In the genomic region with DNA sequence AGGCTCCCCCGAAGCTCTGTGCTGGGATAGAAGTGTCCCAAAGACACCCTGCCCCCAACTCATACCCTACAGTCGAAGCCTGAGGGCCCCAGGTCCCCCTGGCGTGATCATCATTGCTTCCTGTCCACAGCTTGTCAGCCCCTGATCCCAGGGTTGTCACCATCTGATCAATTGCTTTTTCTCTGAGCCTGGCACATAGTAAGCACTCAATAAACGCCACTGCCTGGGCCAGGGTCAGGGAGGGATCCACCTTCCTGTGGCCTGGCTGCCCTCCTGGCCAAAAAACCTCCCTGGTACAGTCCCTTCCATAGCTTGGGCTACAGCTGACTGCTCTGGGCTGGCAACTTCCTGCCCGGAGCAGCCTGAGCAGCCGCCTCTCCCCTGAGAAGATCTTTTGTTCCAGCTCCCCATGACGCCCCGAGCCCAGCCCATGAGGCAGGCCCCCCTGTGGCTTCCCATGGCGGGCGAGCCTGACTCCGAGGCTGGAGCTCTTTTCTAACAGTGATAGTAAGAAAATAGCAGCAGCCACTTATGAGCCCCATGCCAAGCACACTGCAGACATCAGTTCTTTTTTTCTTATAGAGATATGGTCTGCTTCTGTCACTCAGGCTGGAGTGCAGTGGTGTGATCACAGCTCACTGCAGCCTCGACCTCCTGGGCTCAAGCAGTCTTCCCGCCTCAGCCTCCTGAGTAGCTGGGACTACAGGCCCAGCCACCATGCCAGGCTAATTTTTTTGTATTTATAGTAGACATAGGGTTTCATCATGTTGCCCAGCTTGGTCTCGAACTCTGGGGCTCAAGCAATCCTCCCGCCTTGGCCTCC, we compare ENCODE assay signal across 8 cellular contexts. TPM values are rescaled to one million over a fixed set of nuclear protein-coding genes. Genes with fewer than 3 reads are reported as not detected.
A peak's percentile ranks its signal among the peaks of the same experiment; 100 is the strongest.
DNase-seq lines count a peak whose midpoint lies in the region; ATAC-seq and TF ChIP-seq lines count a peak whose summit lies in the region.

No MANE protein-coding gene starts in this region.

- no peak overlapping the region for H3K4me2 ChIP-seq in neural cell (ENCODE audit: low read length)

- no peak for ATAC-seq in left colon

- no peak for TF ChIP-seq CTCF in neural cell (IDR thresholded peaks at IDR 0.05; ENCODE audit: poor library complexity, severe bottlenecking)

- TF ChIP-seq EP300 in neural cell (conservative IDR thresholded peaks at IDR 0.05; ENCODE audit: poor library complexity, severe bottlenecking): no peak

- peaks cover 7% of the 10 kb centered on the region for H3K36me3 ChIP-seq in effector memory CD4-positive, alpha-beta T cell (ENCODE audit: control insufficient read depth, insufficient read depth, low read length)
- H3K36me3 ChIP-seq in neural cell (ENCODE audit: insufficient read depth, low read length): no peaks in the 10 kb centered on the region

- no peak overlapping the region for H3K4me3 ChIP-seq in effector memory CD4-positive, alpha-beta T cell (ENCODE audit: insufficient read depth, low read depth, low read length, poor library complexity, severe bottlenecking)
- no peak overlapping the region for H3K4me3 ChIP-seq in neural cell (ENCODE audit: low read length)

- TF ChIP-seq RAD21 in neural cell (conservative IDR thresholded peaks at IDR 0.05): no peak

- peak; percentile 42 for DNase-seq in D341Med (ENCODE audit: low spot score)
- peak; percentile 94 for DNase-seq in NCI-H345 (lab: John Stamatoyannopoulos, UW)
- no peak for DNase-seq in effector memory CD4-positive, alpha-beta T cell
- DNase-seq in NCI-H187 (lab: John Stamatoyannopoulos, UW): no peak
- no peak for DNase-seq in LoVo (ENCODE audit: low spot score)
- DNase-seq in left colon: no peak
- no peak for DNase-seq in NCI-H226

- no peaks in the 10 kb centered on the region for H3K27me3 ChIP-seq in effector memory CD4-positive, alpha-beta T cell (replicated peaks; ENCODE audit: control insufficient read depth, insufficient read depth, low read length, poor library complexity, severe bottlenecking)
- no peaks in the 10 kb centered on the region for H3K27me3 ChIP-seq in neural cell (ENCODE audit: insufficient read depth, low read depth, low read length)

- no peaks in the 10 kb centered on the region for H4K20me1 ChIP-seq in neural cell (ENCODE audit: insufficient read depth)

- no peak overlapping the region for H2AFZ ChIP-seq in neural cell (ENCODE audit: low read depth, low read length)

- peaks cover 68% of the 10 kb centered on the region for H3K4me1 ChIP-seq in effector memory CD4-positive, alpha-beta T cell (ENCODE audit: control insufficient read depth, insufficient read depth, low read length, poor library complexity, severe bottlenecking)

- H3K9me2 ChIP-seq in neural cell (ENCODE audit: insufficient read depth, low read length): no peaks in the 10 kb centered on the region

- no peaks in the 10 kb centered on the region for H3F3A ChIP-seq in neural cell (ENCODE audit: insufficient read depth, low read length, poor library complexity, severe bottlenecking)

- peak overlapping the region; percentile 59 for H3K27ac ChIP-seq in effector memory CD4-positive, alpha-beta T cell (ENCODE audit: insufficient read depth, low read length, poor library complexity, severe bottlenecking)
- peak overlapping the region; percentile 45 for H3K27ac ChIP-seq in neural cell (ENCODE audit: low read length)

- H3K9ac ChIP-seq in neural cell (ENCODE audit: low read length): no peak overlapping the region

- intact Hi-C loops in left colon (cut with DNase I, micrococcal nuclease): no loop called here

- H3K79me2 ChIP-seq in neural cell (replicated peaks; ENCODE audit: insufficient read depth, low read length): no peaks in the 10 kb centered on the region

- no peaks in the 10 kb centered on the region for H3K9me3 ChIP-seq in effector memory CD4-positive, alpha-beta T cell (ENCODE audit: control insufficient read depth, low read length)
- no peaks in the 10 kb centered on the region for H3K9me3 ChIP-seq in neural cell (ENCODE audit: low read length)

TF ChIP-seq in neural cell, 6 proteins besides CTCF, POLR2A, EP300 and RAD21:
- TF ChIP-seq EZH2 (IDR thresholded peaks at IDR 0.05; ENCODE audit: borderline replicate concordance, insufficient read depth, low read length, poor library complexity, severe bottlenecking): no peak
- no peak for TF ChIP-seq TAF1 (IDR thresholded peaks at IDR 0.05; ENCODE audit: low read depth)
- no peak for TF ChIP-seq POLR2AphosphoS5 (IDR thresholded peaks at IDR 0.05)
- TF ChIP-seq, protein P1, sequence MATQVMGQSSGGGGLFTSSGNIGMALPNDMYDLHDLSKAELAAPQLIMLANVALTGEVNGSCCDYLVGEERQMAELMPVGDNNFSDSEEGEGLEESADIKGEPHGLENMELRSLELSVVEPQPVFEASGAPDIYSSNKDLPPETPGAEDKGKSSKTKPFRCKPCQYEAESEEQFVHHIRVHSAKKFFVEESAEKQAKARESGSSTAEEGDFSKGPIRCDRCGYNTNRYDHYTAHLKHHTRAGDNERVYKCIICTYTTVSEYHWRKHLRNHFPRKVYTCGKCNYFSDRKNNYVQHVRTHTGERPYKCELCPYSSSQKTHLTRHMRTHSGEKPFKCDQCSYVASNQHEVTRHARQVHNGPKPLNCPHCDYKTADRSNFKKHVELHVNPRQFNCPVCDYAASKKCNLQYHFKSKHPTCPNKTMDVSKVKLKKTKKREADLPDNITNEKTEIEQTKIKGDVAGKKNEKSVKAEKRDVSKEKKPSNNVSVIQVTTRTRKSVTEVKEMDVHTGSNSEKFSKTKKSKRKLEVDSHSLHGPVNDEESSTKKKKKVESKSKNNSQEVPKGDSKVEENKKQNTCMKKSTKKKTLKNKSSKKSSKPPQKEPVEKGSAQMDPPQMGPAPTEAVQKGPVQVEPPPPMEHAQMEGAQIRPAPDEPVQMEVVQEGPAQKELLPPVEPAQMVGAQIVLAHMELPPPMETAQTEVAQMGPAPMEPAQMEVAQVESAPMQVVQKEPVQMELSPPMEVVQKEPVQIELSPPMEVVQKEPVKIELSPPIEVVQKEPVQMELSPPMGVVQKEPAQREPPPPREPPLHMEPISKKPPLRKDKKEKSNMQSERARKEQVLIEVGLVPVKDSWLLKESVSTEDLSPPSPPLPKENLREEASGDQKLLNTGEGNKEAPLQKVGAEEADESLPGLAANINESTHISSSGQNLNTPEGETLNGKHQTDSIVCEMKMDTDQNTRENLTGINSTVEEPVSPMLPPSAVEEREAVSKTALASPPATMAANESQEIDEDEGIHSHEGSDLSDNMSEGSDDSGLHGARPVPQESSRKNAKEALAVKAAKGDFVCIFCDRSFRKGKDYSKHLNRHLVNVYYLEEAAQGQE (IDR thresholded peaks at IDR 0.05; ENCODE audit: borderline replicate concordance): no peak

RNA-seq across cellular contexts. Expression of gene SH2B3, which starts 6.5 kb away (rescaled TPM):
- 3.0 and 4.4 TPM in 2 replicates for polyA plus RNA-seq in neural cell
- polyA minus RNA-seq in neural cell: 4.1 and 4.4 TPM in 2 replicates
- 10 to 100 TPM; 22.9 to 27.1 TPM for total RNA-seq in left colon

RNA-seq across cellular contexts. Expression of gene PHETA1, which starts 43.3 kb away (rescaled TPM):
- 25.4 and 26.5 TPM in 2 replicates for polyA plus RNA-seq in neural cell
- polyA minus RNA-seq in neural cell: 20.0 and 20.8 TPM in 2 replicates
- 10 to 100 TPM; 27.9 to 39.1 TPM for total RNA-seq in left colon

Comparison
In these comparisons a context has a peak if more than half of its experiments do, and no peak if none do; other contexts are left out.
1. DNase-seq: peak in D341Med (single experiment) and NCI-H345 (single experiment); none in effector memory CD4-positive, alpha-beta T cell (0 of 3), NCI-H187 (0 of 2), LoVo (single experiment), left colon (0 of 2) and NCI-H226 (single experiment).